15 cellular contexts compared by ENCODE assay signal in genomic region chr13:106156468-106156867, GRCh38.
A peak's percentile ranks its signal among the peaks of the same experiment; 100 is the strongest.
DNase-seq lines count a peak whose midpoint lies in the region; ATAC-seq and TF ChIP-seq lines count a peak whose summit lies in the region.
"Had no signal": no experiment of that assay in that cellular context is flagged by ENCODE, and none has a peak within 500 bp of the region (broad histone marks: within the 10 kb centered on the region; RNA-seq: fewer than 3 reads in every experiment).

No MANE protein-coding gene starts in this region.

- no peak overlapping the region for H3K4me3 Mint-ChIP-seq in Caco-2 (ENCODE audit: unreplicated experiment)
- H3K4me3 Mint-ChIP-seq: T-helper 2 cell treated with Interferon-gamma antibody and Interleukin-4, amounts not matched to agents 5 μg/mL and 100 μg/mL, for 36 hours had no signal

- POLR2A ChIA-PET in HEK293T (lab: Yijun Ruan, JAX), result no interaction called here
- POLR2A ChIA-PET in Caco-2 (lab: Charles Lee), result interaction anchor here (0.6 kb wide), 1 partner anchor 13 kb away, joined by 4 read pairs; no protein-coding TSS in a partner anchor

- intact Hi-C loops in Caco-2 (cut with micrococcal nuclease; ENCODE audit: unreplicated experiment), result no loop called here

- H3K9me3 ChIP-seq in GM23248 (ENCODE audit: low read depth) (no peaks in the 10 kb centered on the region), skeletal muscle satellite cell (replicated peaks; ENCODE audit: low read length) (no peaks in the 10 kb centered on the region), Caco-2 (no peaks in the 10 kb centered on the region)
- H3K9me3 ChIP-seq: esophagus muscularis mucosa had no signal

- H3K36me3 Mint-ChIP-seq in Caco-2 (ENCODE audit: insufficient read depth, unreplicated experiment), result peaks cover 6% of the 10 kb centered on the region

- WGBS in GM23248 (ENCODE audit: low coverage in 1 of 2, low lambda C conversion rate in 2 of 2, missing lambda C conversion rate in 2 of 2), 2 experiments, result 14 to 18% methylated on average over 4 of the region's 4 CpGs

- peak overlapping the region; percentile 78 for H3K27ac ChIP-seq in GM23248
- H3K27ac ChIP-seq: esophagus muscularis mucosa had no signal

- peaks cover 21% of the 10 kb centered on the region for H3F3A ChIP-seq in GM23248 (ENCODE audit: insufficient read depth)

- H3K4me1 Mint-ChIP-seq in Caco-2 (ENCODE audit: low read depth, unreplicated experiment), result peaks cover 19% of the 10 kb centered on the region

- H3K9ac ChIP-seq in GM23248 (no peak overlapping the region), skeletal muscle satellite cell (ENCODE audit: low read depth, low read length) (peak overlapping the region; percentile 74)

- no peak overlapping the region for H3K4me3 ChIP-seq in GM23248
- no peak overlapping the region for H3K4me3 ChIP-seq in skeletal muscle satellite cell (ENCODE audit: low read length)
- H3K4me3 ChIP-seq in Caco-2 (ENCODE audit: low read depth, low read length), result no peak overlapping the region
- H3K4me3 ChIP-seq: esophagus muscularis mucosa had no signal

- no TSS peak for BruUV-seq in Caco-2 (replicated peaks; lab: Mats Ljungman, UMichigan)

- H3K4me2 ChIP-seq in GM23248 (ENCODE audit: unreplicated experiment) (peak overlapping the region; percentile 40), skeletal muscle satellite cell (ENCODE audit: low read length) (no peak overlapping the region)

- CTCF ChIA-PET in HEK293T (lab: Yijun Ruan, JAX) (no interaction called here), Caco-2 (lab: Charles Lee) (no interaction called here)

- in situ Hi-C loops in GM23248 (cut with MboI), result no loop called here

- H3K27me3 ChIP-seq in GM23248 (replicated peaks; ENCODE audit: insufficient read depth) (no peaks in the 10 kb centered on the region), skeletal muscle satellite cell (ENCODE audit: control insufficient read depth, insufficient read depth, low read length) (no peaks in the 10 kb centered on the region), Caco-2 (replicated peaks; ENCODE audit: control insufficient read depth, insufficient read depth, low read length) (no peaks in the 10 kb centered on the region)
- H3K27me3 ChIP-seq: esophagus muscularis mucosa had no signal

- peaks cover 10% of the 10 kb centered on the region for H3K9me3 Mint-ChIP-seq in Caco-2 (ENCODE audit: unreplicated experiment)
- H3K9me3 Mint-ChIP-seq: T-helper 2 cell treated with Interferon-gamma antibody and Interleukin-4, amounts not matched to agents 5 μg/mL and 100 μg/mL, for 36 hours had no signal

- ATAC-seq in SK-N-SH treated with all-trans-retinoic acid at 6 μM for 48 hours (peak; percentile 90), GM19324 (IDR thresholded peaks at IDR 0.05; ENCODE audit: low FRiP score, unreplicated experiment) (no peak)
- ATAC-seq: right cardiac atrium had no signal

- no peaks in the 10 kb centered on the region for H3K79me2 ChIP-seq in GM23248 (ENCODE audit: insufficient read depth)

- TF ChIP-seq CTCF in Caco-2 (IDR thresholded peaks at IDR 0.05; ENCODE audit: insufficient read depth in 1 of 2, low read depth in 1 of 2, low read length in 1 of 2, severe bottlenecking in 1 of 2, unreplicated experiment in 1 of 2), result no peak

- no peak overlapping the region for H2AFZ ChIP-seq in GM23248

- H3K27me3 Mint-ChIP-seq in Caco-2 (ENCODE audit: insufficient read depth, unreplicated experiment), result no peaks in the 10 kb centered on the region

- DNase-seq in GM23248 (peak; percentile 96), fibroblast of the conjunctiva (ENCODE audit: low read depth) (peak; percentile 90), HEK293T (ENCODE audit: extremely low spot score) (no peak), Caco-2 (no peak), erythroblast (lab: John Stamatoyannopoulos, UW) (no peak)
- DNase-seq: activated CD8-positive, alpha-beta memory T cell treated with anti-CD3 and anti-CD28 coated beads for 24 hours; amygdala; NCI-H1048; NCI-H526; right cardiac atrium had no signal

- no peaks in the 10 kb centered on the region for H4K20me1 ChIP-seq in GM23248 (ENCODE audit: insufficient read depth)

- no peak overlapping the region for H3K27ac Mint-ChIP-seq in Caco-2 (ENCODE audit: unreplicated experiment)
- H3K27ac Mint-ChIP-seq: T-helper 2 cell treated with Interferon-gamma antibody and Interleukin-4, amounts not matched to agents 5 μg/mL and 100 μg/mL, for 36 hours had no signal

- H3K36me3 ChIP-seq in GM23248 (ENCODE audit: low read depth) (no peaks in the 10 kb centered on the region), skeletal muscle satellite cell (ENCODE audit: insufficient read depth, low read length) (no peaks in the 10 kb centered on the region), Caco-2 (ENCODE audit: control insufficient read depth, insufficient read depth, low read length) (no peaks in the 10 kb centered on the region)
- H3K36me3 ChIP-seq: esophagus muscularis mucosa had no signal

- H3K9me2 ChIP-seq in GM23248 (ENCODE audit: insufficient read depth), result no peaks in the 10 kb centered on the region

- no peak for TF ChIP-seq POLR2A in erythroblast (IDR thresholded peaks at IDR 0.05; ENCODE audit: low read length)

- H3K4me1 ChIP-seq in GM23248 (ENCODE audit: insufficient read depth), result peaks cover 41% of the 10 kb centered on the region
- H3K4me1 ChIP-seq in skeletal muscle satellite cell (ENCODE audit: control insufficient read depth, insufficient read depth, low read length), result peaks cover 54% of the 10 kb centered on the region
- H3K4me1 ChIP-seq in Caco-2, result peaks cover 26% of the 10 kb centered on the region

TF ChIP-seq in SK-N-SH treated with all-trans-retinoic acid at 6 μM for 48 hours, 23 proteins besides CTCF, POLR2A, EP300 and RAD21:
- no peak for TF ChIP-seq BACH2 (CRISPR knock-in tag; IDR thresholded peaks at IDR 0.05; ENCODE audit: borderline replicate concordance)
- TF ChIP-seq ZNF8 (CRISPR knock-in tag; IDR thresholded peaks at IDR 0.05), result no peak
- TF ChIP-seq ZNF565 (CRISPR knock-in tag; conservative IDR thresholded peaks at IDR 0.05; ENCODE audit: low read depth), result no peak
- TF ChIP-seq TOX (CRISPR knock-in tag; IDR thresholded peaks at IDR 0.05; ENCODE audit: borderline replicate concordance), result no peak
TF ChIP-seq in SK-N-SH treated with all-trans-retinoic acid at 6 μM for 48 hours: peak in this region for 0.

TF ChIP-seq in HEK293T, 16 proteins besides CTCF, POLR2A, EP300 and RAD21:
- TF ChIP-seq NFRKB (IDR thresholded peaks at IDR 0.05), result no peak
- no peak for TF ChIP-seq FOXA1 (IDR thresholded peaks at IDR 0.05)
- TF ChIP-seq SUZ12 (IDR thresholded peaks at IDR 0.05), result no peak
- no peak for TF ChIP-seq ELF4 (IDR thresholded peaks at IDR 0.05)
- TF ChIP-seq L3MBTL2 (conservative IDR thresholded peaks at IDR 0.05), result no peak
- no peak for TF ChIP-seq BHLHE40 (IDR thresholded peaks at IDR 0.05; ENCODE audit: borderline replicate concordance)
- no peak for TF ChIP-seq FOXK2 (IDR thresholded peaks at IDR 0.05)
- TF ChIP-seq, protein P1, sequence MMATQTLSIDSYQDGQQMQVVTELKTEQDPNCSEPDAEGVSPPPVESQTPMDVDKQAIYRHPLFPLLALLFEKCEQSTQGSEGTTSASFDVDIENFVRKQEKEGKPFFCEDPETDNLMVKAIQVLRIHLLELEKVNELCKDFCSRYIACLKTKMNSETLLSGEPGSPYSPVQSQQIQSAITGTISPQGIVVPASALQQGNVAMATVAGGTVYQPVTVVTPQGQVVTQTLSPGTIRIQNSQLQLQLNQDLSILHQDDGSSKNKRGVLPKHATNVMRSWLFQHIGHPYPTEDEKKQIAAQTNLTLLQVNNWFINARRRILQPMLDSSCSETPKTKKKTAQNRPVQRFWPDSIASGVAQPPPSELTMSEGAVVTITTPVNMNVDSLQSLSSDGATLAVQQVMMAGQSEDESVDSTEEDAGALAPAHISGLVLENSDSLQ (IDR thresholded peaks at IDR 0.05), result no peak
- no peak for TF ChIP-seq ZNF384 (IDR thresholded peaks at IDR 0.05)
- TF ChIP-seq ARNT (IDR thresholded peaks at IDR 0.05), result no peak

Comparison
In these comparisons a context has a peak if more than half of its experiments do, and no peak if none do; other contexts are left out.
1. DNase-seq: peak in GM23248 (single experiment) and fibroblast of the conjunctiva (single experiment); none in HEK293T (single experiment), Caco-2 (0 of 2) and erythroblast (0 of 2).